24 cellular contexts compared by ENCODE assay signal in genomic region chr2:109511168-109511567, GRCh38.
"Had no signal": no experiment of that assay in that cellular context is flagged by ENCODE, and none has a peak within 500 bp of the region (broad histone marks: within the 10 kb centered on the region; RNA-seq: fewer than 3 reads in every experiment).

No MANE protein-coding gene starts in this region.

- H3K4me1 ChIP-seq: neural progenitor cell, parathyroid adenoma, prostate gland had no signal

- DNase-seq: effector CD4-positive, alpha-beta T cell; endodermal cell; erythroblast; foreskin melanocyte; heart left ventricle; hippocampal formation; left colon; mammary epithelial cell; mucosa of descending colon; natural killer cell; occipital lobe; retina; stimulated activated CD4-positive, alpha-beta T cell treated with anti-CD3 and anti-CD28 coated beads, Interleukin-2, amount 100 ng/mL, for 24 hours; stimulated activated CD4-positive, alpha-beta T cell treated with anti-CD3 and anti-CD28 coated beads, Interleukin-4, amount 100 ng/mL, for 4 hours; stimulated activated naive B cell treated with anti-CD40 and anti-IgM and Interleukin-4, amounts not matched to agents 10 μg/mL and 1 μg/mL and 100 μg/mL, for 72 hours had no signal

- H3K27ac ChIP-seq: coronary artery, heart left ventricle, neural progenitor cell, parathyroid adenoma, prostate gland, skin epidermis, thoracic aorta had no signal

- H3K9me3 Mint-ChIP-seq: endodermal cell; natural killer cell; stimulated activated naive B cell treated with anti-CD40 and anti-IgM and Interleukin-4, amounts not matched to agents 10 μg/mL and 1 μg/mL and 100 μg/mL, for 72 hours; stimulated activated naive CD8-positive, alpha-beta T cell treated with anti-CD3 and anti-CD28 coated beads, Interleukin-15, amount 100 ng/mL, for 72 hours had no signal

- H2AFZ ChIP-seq: neural progenitor cell, parathyroid adenoma had no signal

- H3K27me3 ChIP-seq: heart left ventricle, neural progenitor cell had no signal

- H3K4me2 ChIP-seq: neural progenitor cell had no signal

- H3K27ac Mint-ChIP-seq: endodermal cell; natural killer cell; neural progenitor cell; stimulated activated naive B cell treated with anti-CD40 and anti-IgM and Interleukin-4, amounts not matched to agents 10 μg/mL and 1 μg/mL and 100 μg/mL, for 72 hours; stimulated activated naive CD8-positive, alpha-beta T cell treated with anti-CD3 and anti-CD28 coated beads, Interleukin-15, amount 100 ng/mL, for 72 hours; type B pancreatic cell had no signal

- H3K9ac ChIP-seq: neural progenitor cell, parathyroid adenoma had no signal

- H3K4me3 ChIP-seq: coronary artery, heart left ventricle, mucosa of descending colon, neural progenitor cell, prostate gland, skin epidermis, thoracic aorta had no signal

- H3K9me3 ChIP-seq: mucosa of descending colon, prostate gland, thoracic aorta had no signal

- ATAC-seq: left colon; natural killer cell; sciatic nerve; stimulated activated naive B cell treated with anti-CD40 and anti-IgM and Interleukin-4, amounts not matched to agents 10 μg/mL and 1 μg/mL and 100 μg/mL, for 72 hours; stimulated activated naive CD8-positive, alpha-beta T cell treated with anti-CD3 and anti-CD28 coated beads, Interleukin-15, amount 100 ng/mL, for 72 hours had no signal

- H3K36me3 ChIP-seq: heart left ventricle, neural progenitor cell, prostate gland, thoracic aorta had no signal

- H3K36me3 Mint-ChIP-seq: natural killer cell; neural progenitor cell; stimulated activated naive B cell treated with anti-CD40 and anti-IgM and Interleukin-4, amounts not matched to agents 10 μg/mL and 1 μg/mL and 100 μg/mL, for 72 hours; type B pancreatic cell had no signal
